14 cellular contexts compared by ENCODE assay signal in the genomic region with DNA sequence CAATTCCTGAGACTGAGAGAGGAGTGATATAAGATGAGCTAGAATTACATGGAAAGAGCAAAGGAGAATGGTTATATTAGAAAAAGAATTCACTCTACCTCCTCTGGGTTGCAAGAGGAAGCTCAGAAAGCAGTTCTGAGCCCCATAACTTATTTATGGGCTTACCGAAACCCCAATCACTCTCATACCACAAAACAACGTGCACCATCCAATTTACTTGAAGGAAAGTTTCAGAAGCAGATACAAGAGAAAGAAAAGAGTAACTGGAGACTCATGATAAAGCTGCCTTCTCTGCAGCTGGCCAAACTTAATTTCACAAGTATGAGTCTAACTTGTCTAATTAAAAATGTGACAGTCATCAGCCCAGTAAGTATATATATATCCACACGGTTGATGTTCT.
"Had no signal": no experiment of that assay in that cellular context is flagged by ENCODE, and none has a peak within 500 bp of the region (broad histone marks: within the 10 kb centered on the region; RNA-seq: fewer than 3 reads in every experiment).

No MANE protein-coding gene starts in this region.

- H3K27me3 Mint-ChIP-seq: activated naive CD8-positive, alpha-beta T cell; natural killer cell treated with Interleukin-12 subunit alpha and Interleukin-12 subunit beta and Interleukin-15 and Interleukin-18, amount 100 ng/mL, for 72 hours had no signal

- H3K4me3 Mint-ChIP-seq: activated naive CD8-positive, alpha-beta T cell; brain; natural killer cell treated with Interleukin-12 subunit alpha and Interleukin-12 subunit beta and Interleukin-15 and Interleukin-18, amount 100 ng/mL, for 72 hours had no signal

- DNase-seq: activated CD4-positive, alpha-beta T cell treated with anti-CD3 and anti-CD28 coated beads for 4 hours; activated CD4-positive, alpha-beta T cell treated with anti-CD3 and anti-CD28 coated beads, Interleukin-2, amount 50 U/mL, for 48 hours; activated gamma-delta T cell; effector CD8-positive, alpha-beta T cell; left ventricle myocardium inferior; mucosa of descending colon; posterior cingulate gyrus; right cardiac atrium; spleen; T-helper 9 cell had no signal

- H3K9me3 Mint-ChIP-seq: brain; natural killer cell treated with Interleukin-12 subunit alpha and Interleukin-12 subunit beta and Interleukin-15 and Interleukin-18, amount 100 ng/mL, for 72 hours had no signal

- H3K27ac Mint-ChIP-seq: activated naive CD8-positive, alpha-beta T cell; brain had no signal

- ATAC-seq: gastroesophageal sphincter; mucosa of descending colon; natural killer cell treated with Interleukin-12 subunit alpha and Interleukin-12 subunit beta and Interleukin-15 and Interleukin-18, amount 100 ng/mL, for 72 hours; right cardiac atrium had no signal
